In the genomic region with DNA sequence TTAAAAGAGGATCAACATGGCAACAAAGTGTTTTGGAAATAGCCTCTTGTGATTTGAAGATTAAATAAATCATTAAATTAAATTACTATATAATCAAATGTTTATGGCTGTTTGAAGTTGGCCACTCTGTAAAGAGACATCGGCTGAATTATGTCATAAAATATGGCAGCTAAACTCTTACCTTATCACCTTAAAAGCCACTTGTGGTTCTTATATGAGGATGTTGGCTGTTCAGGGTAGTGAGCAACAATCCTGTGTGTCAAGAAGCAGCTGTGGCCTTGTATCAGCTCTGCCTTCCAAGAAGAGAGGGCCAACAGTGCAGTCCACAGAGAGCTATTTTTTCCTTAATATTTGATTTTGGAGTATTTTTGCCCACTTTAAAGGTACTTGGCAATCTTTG, we compare ENCODE assay signal across 23 cellular contexts.
"Had no signal": no experiment of that assay in that cellular context is flagged by ENCODE, and none has a peak within 500 bp of the region (broad histone marks: within the 10 kb centered on the region; RNA-seq: fewer than 3 reads in every experiment).

No MANE protein-coding gene starts in this region.

- H3K27me3 ChIP-seq: SJSA1 had no signal

- H3K27ac ChIP-seq: SJSA1 had no signal

- H3K4me1 ChIP-seq: SJSA1 had no signal

- DNase-seq: activated CD4-positive, alpha-beta T cell treated with anti-CD3 and anti-CD28 coated beads for 4 hours; activated CD8-positive, alpha-beta memory T cell treated with anti-CD3 and anti-CD28 coated beads, Interleukin-2, amount 50 U/mL, for 4 hours; activated CD8-positive, alpha-beta T cell treated with anti-CD3 and anti-CD28 coated beads for 36 hours; activated gamma-delta T cell treated with Interleukin-2 at 50 U/mL for 16 hours; activated naive CD4-positive, alpha-beta T cell treated with anti-CD3 and anti-CD28 coated beads, Interleukin-2, amount 10 ng/mL, durations not matched to agents 7 days and 5 days; activated naive CD8-positive, alpha-beta T cell treated with anti-CD3 and anti-CD28 coated beads for 36 hours; activated T-cell treated with anti-CD3 and anti-CD28 coated beads, Interleukin-2, amount 50 U/mL, for 72 hours; anterior cingulate cortex; cerebellar nuclear complex; Karpas-422; MM.1S; NCI-H2029; NCI-H2107; NCI-H446 treated with DMSO at 0.1 percent for 48 hours; NCI-H524 treated with DMSO at 0.1 percent for 48 hours; NCI-H82; PC-3; SHP77; T1000 had no signal

- FAIRE-seq: RCC 7860, TTC549 had no signal

- H3K4me3 ChIP-seq: SJSA1 had no signal

- ATAC-seq: activated CD4-positive, CD25-positive, alpha-beta regulatory T cell treated with anti-CD3 and anti-CD28 coated beads, Interleukin-2, amount 50 U/mL, for 24 hours; activated CD8-positive, alpha-beta T cell treated with anti-CD3 and anti-CD28 coated beads for 36 hours; activated T-cell treated with anti-CD3 and anti-CD28 coated beads, Interleukin-2, amount 50 U/mL, for 72 hours; PC-3 had no signal

- H3K9me3 ChIP-seq: SJSA1 had no signal

- H3K36me3 ChIP-seq: SJSA1 had no signal
